ENCODE assay signal across 30 cellular contexts in genomic region chr20:4511776-4512175, GRCh38.
"Had no signal": no experiment of that assay in that cellular context is flagged by ENCODE, and none has a peak within 500 bp of the region (broad histone marks: within the 10 kb centered on the region; RNA-seq: fewer than 3 reads in every experiment).

No MANE protein-coding gene starts in this region.

- H3K36me3 Mint-ChIP-seq: activated CD8-positive, alpha-beta memory T cell treated with anti-CD3 and anti-CD28 coated beads, Interleukin-2, amount 10 ng/mL, durations not matched to agents 7 days and 5 days; natural killer cell had no signal

- ATAC-seq: activated CD4-positive, CD25-positive, alpha-beta regulatory T cell treated with anti-CD3 and anti-CD28 coated beads, Interleukin-2, amount 50 U/mL, for 24 hours; activated CD8-positive, alpha-beta memory T cell treated with anti-CD3 and anti-CD28 coated beads, Interleukin-2, amount 10 ng/mL, durations not matched to agents 7 days and 5 days; activated naive CD8-positive, alpha-beta T cell treated with anti-CD3 and anti-CD28 coated beads, Interleukin-2, amount 50 U/mL, for 24 hours; body of pancreas; gastrocnemius medialis; left ventricle myocardium superior; natural killer cell had no signal

- DNase-seq: activated CD4-positive, alpha-beta memory T cell treated with anti-CD3 and anti-CD28 coated beads, Interleukin-2, amount 10 ng/mL, durations not matched to agents 7 days and 5 days; activated CD4-positive, alpha-beta T cell treated with anti-CD3 and anti-CD28 coated beads, Interleukin-2, amount 10 ng/mL, durations not matched to agents 24 days and 14 days; activated CD8-positive, alpha-beta memory T cell treated with anti-CD3 and anti-CD28 coated beads, Interleukin-2, amount 10 ng/mL, durations not matched to agents 7 days and 5 days; activated gamma-delta T cell; activated naive CD4-positive, alpha-beta T cell treated with anti-CD3 and anti-CD28 coated beads, Interleukin-2, amount 50 U/mL, for 16 hours; activated naive CD8-positive, alpha-beta T cell treated with anti-CD3 and anti-CD28 coated beads, Interleukin-2, amount 50 U/mL, for 24 hours; activated T-cell treated with anti-CD3 and anti-CD28 coated beads for 4 hours; body of pancreas; central memory CD4-positive, alpha-beta T cell; dermis blood vessel endothelial cell; effector CD8-positive, alpha-beta T cell; gastrocnemius medialis; head of caudate nucleus; hypothalamus; left ventricle myocardium superior; midbrain; natural killer cell; ovary; spleen; stimulated activated CD4-positive, alpha-beta T cell treated with anti-CD3 and anti-CD28 coated beads, Interleukin-4, amount 100 ng/mL, for 1 hour; stimulated activated naive CD4-positive, alpha-beta T cell; testis; trophoblast cell; uterus had no signal

- H3K27ac Mint-ChIP-seq: activated CD4-positive, alpha-beta memory T cell treated with anti-CD3 and anti-CD28 coated beads, Interleukin-2, amount 10 ng/mL, durations not matched to agents 7 days and 5 days; activated CD4-positive, alpha-beta T cell treated with anti-CD3 and anti-CD28 coated beads, Interleukin-2, amount 10 ng/mL, durations not matched to agents 24 days and 14 days; activated CD8-positive, alpha-beta memory T cell treated with anti-CD3 and anti-CD28 coated beads, Interleukin-2, amount 10 ng/mL, durations not matched to agents 7 days and 5 days; activated naive CD8-positive, alpha-beta T cell treated with anti-CD3 and anti-CD28 coated beads, Interleukin-2, amount 50 U/mL, for 24 hours; natural killer cell had no signal

- H3K4me3 ChIP-seq: body of pancreas, esophagus muscularis mucosa, gastrocnemius medialis, ovary, prostate gland, right atrium auricular region, spleen, testis, uterus had no signal

- H3K27me3 ChIP-seq: body of pancreas, esophagus muscularis mucosa, gastrocnemius medialis, ovary, right atrium auricular region, testis, uterus had no signal

- H3K27ac ChIP-seq: body of pancreas, esophagus muscularis mucosa, gastrocnemius medialis, neutrophil, ovary, prostate gland, right atrium auricular region, spleen, testis, uterus, VCaP had no signal

- H3K9me3 Mint-ChIP-seq: activated CD4-positive, alpha-beta memory T cell treated with anti-CD3 and anti-CD28 coated beads, Interleukin-2, amount 10 ng/mL, durations not matched to agents 7 days and 5 days; natural killer cell had no signal

- H3K4me1 ChIP-seq: body of pancreas, esophagus muscularis mucosa, gastrocnemius medialis, prostate gland, right atrium auricular region, spleen, testis, uterus had no signal

- H3K4me3 Mint-ChIP-seq: activated CD4-positive, alpha-beta memory T cell treated with anti-CD3 and anti-CD28 coated beads, Interleukin-2, amount 10 ng/mL, durations not matched to agents 7 days and 5 days; activated CD4-positive, alpha-beta T cell treated with anti-CD3 and anti-CD28 coated beads, Interleukin-2, amount 10 ng/mL, durations not matched to agents 24 days and 14 days; activated CD8-positive, alpha-beta memory T cell treated with anti-CD3 and anti-CD28 coated beads, Interleukin-2, amount 10 ng/mL, durations not matched to agents 7 days and 5 days; activated naive CD8-positive, alpha-beta T cell treated with anti-CD3 and anti-CD28 coated beads, Interleukin-2, amount 50 U/mL, for 24 hours; natural killer cell had no signal

- H3K36me3 ChIP-seq: esophagus muscularis mucosa, gastrocnemius medialis, neutrophil, ovary, prostate gland, right atrium auricular region, spleen, uterus had no signal

- H3K4me1 Mint-ChIP-seq: activated CD4-positive, alpha-beta memory T cell treated with anti-CD3 and anti-CD28 coated beads, Interleukin-2, amount 10 ng/mL, durations not matched to agents 7 days and 5 days; activated CD4-positive, alpha-beta T cell treated with anti-CD3 and anti-CD28 coated beads, Interleukin-2, amount 10 ng/mL, durations not matched to agents 24 days and 14 days; activated CD8-positive, alpha-beta memory T cell treated with anti-CD3 and anti-CD28 coated beads, Interleukin-2, amount 10 ng/mL, durations not matched to agents 7 days and 5 days; natural killer cell had no signal

- H3K9me3 ChIP-seq: body of pancreas, esophagus muscularis mucosa, gastrocnemius medialis, neutrophil, ovary, prostate gland, testis, uterus had no signal
